In the genomic region with DNA sequence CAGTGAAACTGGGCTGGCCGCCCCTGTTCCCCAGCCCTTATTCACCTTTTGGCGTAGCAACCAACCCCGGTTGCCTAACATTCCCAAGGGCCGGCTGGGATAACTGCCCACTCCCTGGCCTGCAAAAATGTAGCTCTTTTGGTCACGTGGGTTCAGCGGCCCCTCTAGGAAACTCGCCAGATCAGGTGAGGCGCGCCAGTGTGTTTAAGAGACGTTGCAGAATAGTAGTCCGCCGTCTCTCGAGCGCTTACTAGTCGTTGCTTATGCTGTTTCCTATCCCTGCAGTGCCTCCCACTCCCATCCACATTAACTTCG, we compare ENCODE assay signal across 8 cellular contexts. TPM values are rescaled to one million over a fixed set of nuclear protein-coding genes. Genes with fewer than 3 reads are reported as not detected.
DNase-seq lines count a peak whose midpoint lies in the region; ATAC-seq lines count a peak whose summit lies in the region.

No MANE protein-coding gene starts in this region.

- peaks cover 31% of the 10 kb centered on the region for H3K36me3 Mint-ChIP-seq in activated CD8-positive, alpha-beta memory T cell treated with anti-CD3 and anti-CD28 coated beads, Interleukin-2, amount 10 ng/mL, durations not matched to agents 7 days and 5 days

- no peaks in the 10 kb centered on the region for H3K27me3 Mint-ChIP-seq in activated CD8-positive, alpha-beta memory T cell treated with anti-CD3 and anti-CD28 coated beads, Interleukin-2, amount 10 ng/mL, durations not matched to agents 7 days and 5 days

- ATAC-seq in HG02973 (IDR thresholded peaks at IDR 0.05; ENCODE audit: unreplicated experiment) = peak; percentile 12
- ATAC-seq in activated CD8-positive, alpha-beta memory T cell treated with anti-CD3 and anti-CD28 coated beads, Interleukin-2, amount 10 ng/mL, durations not matched to agents 7 days and 5 days = no peak
- no peak for ATAC-seq in GM21381 (IDR thresholded peaks at IDR 0.05; ENCODE audit: unreplicated experiment)

- peak; percentile 59 for DNase-seq in DMS53 treated with DMSO at 0.1 percent for 48 hours (lab: John Stamatoyannopoulos, UW; ENCODE audit: unreplicated experiment)
- DNase-seq in NCI-H748 (lab: John Stamatoyannopoulos, UW; ENCODE audit: unreplicated experiment) = peak; percentile 81
- peak; percentile 84 for DNase-seq in activated CD8-positive, alpha-beta memory T cell treated with anti-CD3 and anti-CD28 coated beads, Interleukin-2, amount 10 ng/mL, durations not matched to agents 7 days and 5 days
- DNase-seq in epidermal melanocyte (ENCODE audit: insufficient read length, low spot score) = peak; percentile 21
- DNase-seq in midbrain (lab: John Stamatoyannopoulos, UW) = peak; percentile 52
- DNase-seq in stimulated activated CD8-positive, alpha-beta memory T cell treated with anti-CD3 and anti-CD28 coated beads, Interleukin-2, amount 100 ng/mL, for 48 hours (ENCODE audit: low read depth in 2 of 2) = peak; percentile 23 to 41

- peak overlapping the region; percentile 99 for H3K4me3 Mint-ChIP-seq in activated CD8-positive, alpha-beta memory T cell treated with anti-CD3 and anti-CD28 coated beads, Interleukin-2, amount 10 ng/mL, durations not matched to agents 7 days and 5 days

- CTCF ChIA-PET in activated CD8-positive, alpha-beta memory T cell treated with anti-CD3 and anti-CD28 coated beads, Interleukin-2, amount 10 ng/mL, durations not matched to agents 7 days and 5 days (lab: Charles Lee) = interaction anchor here (1.0 to 3.5 kb wide), 8 partner anchors 59 to 701 kb away, joined by 3 to 18 read pairs (median 4); a partner anchor contains a TSS

- H3K4me1 Mint-ChIP-seq in activated CD8-positive, alpha-beta memory T cell treated with anti-CD3 and anti-CD28 coated beads, Interleukin-2, amount 10 ng/mL, durations not matched to agents 7 days and 5 days = peaks cover 55% of the 10 kb centered on the region

- peak overlapping the region; percentile 100 for H3K27ac Mint-ChIP-seq in activated CD8-positive, alpha-beta memory T cell treated with anti-CD3 and anti-CD28 coated beads, Interleukin-2, amount 10 ng/mL, durations not matched to agents 7 days and 5 days

- H3K9me3 Mint-ChIP-seq in activated CD8-positive, alpha-beta memory T cell treated with anti-CD3 and anti-CD28 coated beads, Interleukin-2, amount 10 ng/mL, durations not matched to agents 7 days and 5 days (ENCODE audit: low read depth) = no peaks in the 10 kb centered on the region

RNA-seq across cellular contexts. Expression of a gene that starts 0.6 kb away (rescaled TPM):
- total RNA-seq in activated CD8-positive, alpha-beta memory T cell treated with anti-CD3 and anti-CD28 coated beads, Interleukin-2, amount 10 ng/mL, durations not matched to agents 7 days and 5 days = 10 to 100 TPM; 80.6 to 92.4 TPM

RNA-seq across cellular contexts. Expression of a gene that starts 1.3 kb away (rescaled TPM):
- total RNA-seq in activated CD8-positive, alpha-beta memory T cell treated with anti-CD3 and anti-CD28 coated beads, Interleukin-2, amount 10 ng/mL, durations not matched to agents 7 days and 5 days = 10 to 100 TPM; 50.4 to 51.3 TPM

Comparison
In these comparisons a context has a peak if more than half of its experiments do, and no peak if none do; other contexts are left out.
1. DNase-seq: peak in every context shown above with its lines; median percentile 84 in activated CD8-positive, alpha-beta memory T cell treated with anti-CD3 and anti-CD28 coated beads, Interleukin-2, amount 10 ng/mL, durations not matched to agents 7 days and 5 days; 81 in NCI-H748; 59 in DMS53 treated with DMSO at 0.1 percent for 48 hours; 52 in midbrain; 32 in stimulated activated CD8-positive, alpha-beta memory T cell treated with anti-CD3 and anti-CD28 coated beads, Interleukin-2, amount 100 ng/mL, for 48 hours; 21 in epidermal melanocyte.